ENCODE assay signal across 24 cellular contexts in genomic region chr3:14169871-14170270, GRCh38. TPM values are rescaled to one million over a fixed set of nuclear protein-coding genes. Genes with fewer than 3 reads are reported as not detected.
DNase-seq lines count a peak whose midpoint lies in the region; ATAC-seq, FAIRE-seq and TF ChIP-seq lines count a peak whose summit lies in the region.
"Had no signal": no experiment of that assay in that cellular context is flagged by ENCODE, and none has a peak within 500 bp of the region (broad histone marks: within the 10 kb centered on the region; RNA-seq: fewer than 3 reads in every experiment).

No MANE protein-coding gene starts in this region.

- RAD21 ChIA-PET in GM12878 (lab: Charles Lee; ENCODE audit: unreplicated experiment) = no interaction called here

- no peak for TF ChIP-seq POLR2A in GM12878 (IDR thresholded peaks at IDR 0.05; ENCODE audit: low read depth, low read length)

- POLR2A ChIA-PET in A673 (lab: Charles Lee; ENCODE audit: low non-redundant PET) (interaction anchor here (0.6 kb wide), 1 partner anchor 59 kb away, joined by 3 read pairs; no protein-coding TSS in a partner anchor), GM12878 (lab: Charles Lee) (no interaction called here)

- no peak for TF ChIP-seq RAD21 in GM12878 (IDR thresholded peaks at IDR 0.05; ENCODE audit: insufficient read depth, low read depth, low read length)

- TSS peak; percentile 62 for BruUV-seq in A673 (replicated peaks; lab: Mats Ljungman, UMichigan)
- no TSS peak for BruUV-seq in GM12878 (replicated peaks; lab: Mats Ljungman, UMichigan)

- in situ Hi-C loops in GM12878 (cut with MboI) = no loop called here

- H3K4me3 ChIP-seq in A673 (ENCODE audit: low read depth, low read length, poor library complexity, severe bottlenecking) (no peak overlapping the region), GM12878 (no peak overlapping the region)
- H3K4me3 ChIP-seq: esophagus muscularis mucosa, ovary had no signal

- H4K20me1 ChIP-seq in GM12878 (ENCODE audit: control insufficient read depth, insufficient read depth) = no peaks in the 10 kb centered on the region

- DNase-seq in A673 (ENCODE audit: low spot score) (no peak), HCEC 1CT (peak; percentile 37), GM12878 (ENCODE audit: low read depth, low spot score) (no peak), foreskin keratinocyte (peak in 1 of 2 donors; percentile 28), left lobe of liver (ENCODE audit: low spot score) (no peak)
- DNase-seq: activated CD4-positive, alpha-beta T cell treated with anti-CD3 and anti-CD28 coated beads, Interleukin-2, amount 10 ng/mL, durations not matched to agents 7 days and 5 days; activated naive CD8-positive, alpha-beta T cell treated with anti-CD3 and anti-CD28 coated beads for 36 hours; CD4-positive, CD25-positive, alpha-beta regulatory T cell; DMS 273 treated with DMSO at 0.1 percent for 48 hours; effector CD8-positive, alpha-beta T cell; GDM1; left cardiac atrium; naive thymus-derived CD4-positive, alpha-beta T cell; NCI-H1105; NCI-H2029 treated with DMSO at 0.1 percent for 48 hours; NCI-H345; OCI-M1; ovary; SIG-M5; trophoblast cell had no signal

- H3K4me1 ChIP-seq in A673 (ENCODE audit: insufficient read depth, low read length, poor library complexity, severe bottlenecking) (peaks cover 24% of the 10 kb centered on the region), GM12878 (ENCODE audit: control insufficient read depth, insufficient read depth, low read length) (peaks cover 2% of the 10 kb centered on the region), foreskin keratinocyte (peaks cover 48% of the 10 kb centered on the region)

- H3K9ac ChIP-seq in GM12878 (ENCODE audit: control insufficient read depth, insufficient read depth, low read length) = no peak overlapping the region

- intact Hi-C loops in A673 (cut with micrococcal nuclease; ENCODE audit: unreplicated experiment) (loop anchor here (10.0 kb wide), 1 partner anchor 775 kb away; the partner anchor contains the start of gene NR2C2), GM12878 (cut with micrococcal nuclease; ENCODE audit: unreplicated experiment) (no loop called here)

- SMC1A ChIA-PET in GM12878 (lab: Charles Lee; ENCODE audit: uncharacterized antibody, unreplicated experiment) = interaction anchor here (0.8 to 1.4 kb wide), 2 partner anchors 13 to 293 kb away, joined by 3 to 4 read pairs; no protein-coding TSS in a partner anchor

- CTCF ChIA-PET in A673 (lab: Charles Lee) (no interaction called here), GM12878 (lab: Yijun Ruan, JAX) (interaction anchor here (1.0 to 2.0 kb wide), 4 partner anchors 9 to 273 kb away, joined by 3 to 8 read pairs (median 4); partner anchors contain the start of genes LSM3 and XPC)

- H3K27ac ChIP-seq in A673 (ENCODE audit: low read depth, low read length, poor library complexity, severe bottlenecking) (peak overlapping the region; percentile 84), GM12878 (ENCODE audit: control insufficient read depth, insufficient read depth) (no peak overlapping the region), foreskin keratinocyte (peak overlapping the region; percentile 68)
- H3K27ac ChIP-seq: esophagus muscularis mucosa, ovary had no signal

- ATAC-seq in GM12878 (peak; percentile 17; the same call in 1 of the 3 replicates), foreskin keratinocyte (peak; percentile 18), left lobe of liver (no peak), GM21423 (IDR thresholded peaks at IDR 0.05; ENCODE audit: unreplicated experiment) (no peak), HG03175 (IDR thresholded peaks at IDR 0.05; ENCODE audit: unreplicated experiment) (no peak)
- ATAC-seq: HCT116; left cardiac atrium; naive thymus-derived CD4-positive, alpha-beta T cell had no signal

- TF ChIP-seq CTCF in A673 (conservative IDR thresholded peaks at IDR 0.05; ENCODE audit: low read depth, low read length) (no peak), GM12878 (IDR thresholded peaks at IDR 0.05 in 2 of 3, conservative IDR thresholded peaks at IDR 0.05 in 1 of 3; ENCODE audit: control insufficient read depth in 2 of 3, extremely low read depth in 1 of 3, insufficient read depth in 1 of 3, low read depth in 3 of 3, low read length in 3 of 3) (no peak), foreskin keratinocyte (conservative IDR thresholded peaks at IDR 0.05) (peak; percentile 40)

- no peak for FAIRE-seq in GM12878 (lab: Jason Lieb, UNC)

- TF ChIP-seq EP300 in GM12878 (IDR thresholded peaks at IDR 0.05; ENCODE audit: borderline replicate concordance in 1 of 2, control insufficient read depth in 1 of 2, low read depth in 2 of 2, low read length in 2 of 2) = no peak

- H3K79me2 ChIP-seq in GM12878 (ENCODE audit: control insufficient read depth, insufficient read depth, low read length) = peaks cover 14% of the 10 kb centered on the region

- H3K9me3 ChIP-seq in A673 (ENCODE audit: low read depth, low read length, poor library complexity, severe bottlenecking) = no peaks in the 10 kb centered on the region
- no peaks in the 10 kb centered on the region; the same call in 2 of the 3 replicates for H3K9me3 ChIP-seq in GM12878 (replicated peaks; ENCODE audit: control insufficient read depth, insufficient read depth, low read length)
- H3K9me3 ChIP-seq: esophagus muscularis mucosa, ovary had no signal

- no peak overlapping the region for H2AFZ ChIP-seq in GM12878 (ENCODE audit: control insufficient read depth, low read depth, low read length)

- H3K36me3 ChIP-seq in A673 (ENCODE audit: insufficient read depth, low read length, poor library complexity, severe bottlenecking) = peaks cover 68% of the 10 kb centered on the region
- H3K36me3 ChIP-seq in GM12878 (ENCODE audit: control insufficient read depth in 2 of 2, insufficient read depth in 2 of 2, low read length in 1 of 2) = peaks cover 13 to 41% of the 10 kb centered on the region in 2 experiments
- H3K36me3 ChIP-seq: ovary had no signal

- no peak overlapping the region for H3K4me2 ChIP-seq in GM12878 (ENCODE audit: control insufficient read depth, insufficient read depth)

- H3K27me3 ChIP-seq in A673 (replicated peaks; ENCODE audit: insufficient read depth, low read depth, low read length, poor library complexity) (no peaks in the 10 kb centered on the region), GM12878 (replicated peaks in 1 of 2; ENCODE audit: control insufficient read depth in 2 of 2, insufficient read depth in 2 of 2, low read length in 1 of 2) (no peaks in the 10 kb centered on the region), foreskin keratinocyte (no peaks in the 10 kb centered on the region)
- H3K27me3 ChIP-seq: esophagus muscularis mucosa, ovary had no signal

RNA-seq across cellular contexts. Expression of gene XPC, which starts 8.5 kb away (rescaled TPM):
- total RNA-seq in A673 (2021) (57.2 and 58.2 TPM in 2 replicates), GM12878 (2014; rRNA removed) (30.2 and 32.9 TPM in 2 replicates), GM12878 (2014; rRNA removed; fragmentation: Illumina TruSeq; extraction: Trizol) (27.9 and 29.5 TPM in 2 replicates), GM12878 (2021) (32.9 and 35.1 TPM in 2 replicates), foreskin keratinocyte (44.8 and 53.3 TPM in 2 replicates), left lobe of liver (18.8 TPM)
- total RNA-seq in GM12878 (2013; cell fraction: nucleolus; rRNA removed) = 61.0 and 69.0 TPM in 2 replicates
- polyA plus RNA-seq in GM12878 (2011; ENCODE audit: low read depth) = 20.3 TPM
- polyA plus RNA-seq in GM12878 (2011; rRNA removed) (19.2 and 27.7 TPM in 2 replicates), GM12878 (2014; fragmentation: Illumina TruSeq; extraction: Trizol) (31.5 and 36.3 TPM in 2 replicates), GM12878 (2014; fragmentation: Nextera tagmentation; extraction: Ambion mirVana) (1 to 10 TPM; 4.0 to 6.1 TPM), GM12878 (2014; rRNA removed) (25.8 and 28.1 TPM in 2 replicates), GM12878 (2016; fragmentation: Nextera tagmentation; extraction: Ambion mirVana) (10 to 100 TPM; 45.7 to 48.3 TPM), foreskin keratinocyte (23.7 and 26.1 TPM in 2 replicates)
- polyA plus RNA-seq in GM12878 (2011; cell fraction: cytosol; rRNA removed) = 19.1 and 21.0 TPM in 2 replicates
- 80.0 and 91.2 TPM in 2 replicates for polyA plus RNA-seq in GM12878 (2011; cell fraction: nucleus; rRNA removed)
- polyA plus RNA-seq in GM12878 (2012) = 23.5 and 29.0 TPM in 2 replicates
- 30.3 and 31.2 TPM in 2 replicates for polyA minus RNA-seq in GM12878 (2011; rRNA and poly(A)+ RNA removed)
- 12.4 and 13.0 TPM in 2 replicates for polyA minus RNA-seq in GM12878 (2011; cell fraction: cytosol; rRNA and poly(A)+ RNA removed)
- polyA minus RNA-seq in GM12878 (2011; cell fraction: nucleus; rRNA and poly(A)+ RNA removed) = 33.9 and 45.0 TPM in 2 replicates

RNA-seq across cellular contexts. Expression of gene LSM3, which starts 8.7 kb away (rescaled TPM):
- total RNA-seq in A673 (2021) (24.3 and 29.4 TPM in 2 replicates), GM12878 (2014; rRNA removed) (15.5 and 17.1 TPM in 2 replicates), GM12878 (2014; rRNA removed; fragmentation: Illumina TruSeq; extraction: Trizol) (26.8 and 30.5 TPM in 2 replicates), GM12878 (2021) (16.0 and 18.3 TPM in 2 replicates), foreskin keratinocyte (21.7 and 24.4 TPM in 2 replicates), left lobe of liver (5.0 TPM)
- 7.5 and 7.9 TPM in 2 replicates for total RNA-seq in GM12878 (2013; cell fraction: nucleolus; rRNA removed)
- 10.9 TPM for polyA plus RNA-seq in GM12878 (2011; ENCODE audit: low read depth)
- polyA plus RNA-seq in GM12878 (2011; rRNA removed) (25.2 and 44.6 TPM in 2 replicates), GM12878 (2014; fragmentation: Illumina TruSeq; extraction: Trizol) (27.8 and 33.8 TPM in 2 replicates), GM12878 (2014; fragmentation: Nextera tagmentation; extraction: Ambion mirVana) (100 to 1,000 TPM in 1 of 2 experiments, 10 to 100 TPM in 1; 98.1 to 111 TPM), GM12878 (2014; rRNA removed) (20.0 and 23.9 TPM in 2 replicates), GM12878 (2016; fragmentation: Nextera tagmentation; extraction: Ambion mirVana) (10 to 100 TPM; 79.6 to 85.3 TPM), foreskin keratinocyte (31.3 and 35.0 TPM in 2 replicates)
- 5.2 and 5.9 TPM in 2 replicates for polyA plus RNA-seq in GM12878 (2011; cell fraction: cytosol; rRNA removed)
- 5.4 and 6.0 TPM in 2 replicates for polyA plus RNA-seq in GM12878 (2011; cell fraction: nucleus; rRNA removed)
- 17.9 and 22.1 TPM in 2 replicates for polyA plus RNA-seq in GM12878 (2012)
- 2.9 and 3.2 TPM in 2 replicates for polyA minus RNA-seq in GM12878 (2011; rRNA and poly(A)+ RNA removed)
- 1.8 and 2.1 TPM in 2 replicates for polyA minus RNA-seq in GM12878 (2011; cell fraction: cytosol; rRNA and poly(A)+ RNA removed)
- 2.7 and 5.9 TPM in 2 replicates for polyA minus RNA-seq in GM12878 (2011; cell fraction: nucleus; rRNA and poly(A)+ RNA removed)

RNA-seq across cellular contexts. Expression of gene TMEM43, which starts 45.0 kb away (rescaled TPM):
- total RNA-seq in A673 (2021) (50.8 and 55.6 TPM in 2 replicates), GM12878 (2014; rRNA removed) (23.0 and 25.0 TPM in 2 replicates), GM12878 (2014; rRNA removed; fragmentation: Illumina TruSeq; extraction: Trizol) (15.4 and 15.7 TPM in 2 replicates), GM12878 (2021) (18.0 and 18.7 TPM in 2 replicates), foreskin keratinocyte (99.7 and 102 TPM in 2 replicates), left lobe of liver (9.3 TPM)
- total RNA-seq in GM12878 (2013; cell fraction: nucleolus; rRNA removed) = 42.4 and 44.7 TPM in 2 replicates
- 16.0 TPM for polyA plus RNA-seq in GM12878 (2011; ENCODE audit: low read depth)
- polyA plus RNA-seq in GM12878 (2011; rRNA removed) (29.9 and 33.0 TPM in 2 replicates), GM12878 (2014; fragmentation: Illumina TruSeq; extraction: Trizol) (16.9 and 17.5 TPM in 2 replicates), GM12878 (2014; fragmentation: Nextera tagmentation; extraction: Ambion mirVana) (1 to 10 TPM; 7.2 to 7.6 TPM), GM12878 (2014; rRNA removed) (17.1 and 18.3 TPM in 2 replicates), GM12878 (2016; fragmentation: Nextera tagmentation; extraction: Ambion mirVana) (10 to 100 TPM; 22.3 to 24.4 TPM), foreskin keratinocyte (47.8 and 52.2 TPM in 2 replicates)
- 32.7 and 35.3 TPM in 2 replicates for polyA plus RNA-seq in GM12878 (2011; cell fraction: cytosol; rRNA removed)
- 51.6 and 60.7 TPM in 2 replicates for polyA plus RNA-seq in GM12878 (2011; cell fraction: nucleus; rRNA removed)
- 20.2 and 24.7 TPM in 2 replicates for polyA plus RNA-seq in GM12878 (2012)
- 25.4 and 32.7 TPM in 2 replicates for polyA minus RNA-seq in GM12878 (2011; rRNA and poly(A)+ RNA removed)
- polyA minus RNA-seq in GM12878 (2011; cell fraction: cytosol; rRNA and poly(A)+ RNA removed) = 9.8 and 12.2 TPM in 2 replicates
- polyA minus RNA-seq in GM12878 (2011; cell fraction: nucleus; rRNA and poly(A)+ RNA removed) = 8.2 and 12.2 TPM in 2 replicates

RNA-seq across cellular contexts. Expression of gene CHCHD4, which starts 45.2 kb away (rescaled TPM):
- 30.3 and 33.5 TPM in 2 replicates for total RNA-seq in A673 (2021)
- total RNA-seq in GM12878 (2013; cell fraction: nucleolus; rRNA removed) = 2.3 and 3.3 TPM in 2 replicates
- total RNA-seq in GM12878 (2014; rRNA removed) = 22.4 and 27.0 TPM in 2 replicates
- total RNA-seq in GM12878 (2014; rRNA removed; fragmentation: Illumina TruSeq; extraction: Trizol) = 24.4 and 24.6 TPM in 2 replicates
- 20.1 and 21.0 TPM in 2 replicates for total RNA-seq in GM12878 (2021)
- 6.0 TPM for polyA plus RNA-seq in GM12878 (2011; ENCODE audit: low read depth)
- 22.9 and 28.8 TPM in 2 replicates for polyA plus RNA-seq in GM12878 (2011; rRNA removed)
- 15.1 and 17.8 TPM in 2 replicates for polyA plus RNA-seq in GM12878 (2011; cell fraction: cytosol; rRNA removed)
- 9.3 and 10.0 TPM in 2 replicates for polyA plus RNA-seq in GM12878 (2011; cell fraction: nucleus; rRNA removed)
- 7.6 and 9.5 TPM in 2 replicates for polyA plus RNA-seq in GM12878 (2012)
- polyA plus RNA-seq in GM12878 (2014; fragmentation: Illumina TruSeq; extraction: Trizol) = 34.9 and 38.4 TPM in 2 replicates
- 10 to 100 TPM; 37.9 to 46.8 TPM for polyA plus RNA-seq in GM12878 (2014; fragmentation: Nextera tagmentation; extraction: Ambion mirVana)
- 25.3 and 26.0 TPM in 2 replicates for polyA plus RNA-seq in GM12878 (2014; rRNA removed)
- 10 to 100 TPM; 31.9 to 36.4 TPM for polyA plus RNA-seq in GM12878 (2016; fragmentation: Nextera tagmentation; extraction: Ambion mirVana)
- polyA minus RNA-seq in GM12878 (2011; rRNA and poly(A)+ RNA removed) = 13.3 and 13.8 TPM in 2 replicates
- 3.6 and 4.5 TPM in 2 replicates for polyA minus RNA-seq in GM12878 (2011; cell fraction: cytosol; rRNA and poly(A)+ RNA removed)
- 2.3 and 3.8 TPM in 2 replicates for polyA minus RNA-seq in GM12878 (2011; cell fraction: nucleus; rRNA and poly(A)+ RNA removed)
- 23.3 and 27.8 TPM in 2 replicates for total RNA-seq in foreskin keratinocyte
- polyA plus RNA-seq in foreskin keratinocyte = 22.6 and 29.7 TPM in 2 replicates
- 7.1 TPM for total RNA-seq in left lobe of liver

Comparison
In these comparisons a context has a peak if more than half of its experiments do, and no peak if none do; other contexts are left out.
1. ATAC-seq: peak in GM12878 (single experiment) and foreskin keratinocyte (single experiment); none in left lobe of liver (single experiment), GM21423 (single experiment) and HG03175 (single experiment).